Comparison of ENCODE assay signal across 8 cellular contexts in genomic region chr13:77697208-77698103, GRCh38. TPM values are rescaled to one million over a fixed set of nuclear protein-coding genes. Genes with fewer than 3 reads are reported as not detected.
DNase-seq lines count a peak whose midpoint lies in the region; ATAC-seq and TF ChIP-seq lines count a peak whose summit lies in the region.

Gene SLAIN1 (plus strand): TSS chr13:77697687. CDS start chr13:77697914, 227 bp downstream.

- peak within 1 kb of the TSS; percentile 95 for H2AFZ ChIP-seq in neural progenitor cell (replicated peaks)

- H3K36me3 ChIP-seq in neural progenitor cell (peaks cover 3% of the 10 kb centered on the region), subcutaneous abdominal adipose tissue (ENCODE audit: control insufficient read depth in 5 of 5, insufficient read depth in 5 of 5, low read length in 5 of 5) (no peaks in the 10 kb centered on the region)

- intact Hi-C loops in activated T-helper 1 cell treated with anti-CD3 and anti-CD28 coated beads, Interleukin-12 subunit alpha, Interleukin-12 subunit beta, Interleukin-2, Interleukin-4 antibody, amounts not matched to agents 30 ng/mL and 10 ng/mL and 1 ng/mL, durations not matched to agents 14 hours and 24 hours and 36 hours (cut with micrococcal nuclease), result loop anchor here (1.0 to 5.0 kb wide), 7 partner anchors 18 to 960 kb away; partner anchors contain the start of genes FBXL3, MYCBP2 and OBI1

- H3K4me1 ChIP-seq in foreskin keratinocyte (peaks cover 8% of the 10 kb centered on the region), neural progenitor cell (peaks cover 36% of the 10 kb centered on the region), subcutaneous abdominal adipose tissue (ENCODE audit: control insufficient read depth in 5 of 5, insufficient read depth in 5 of 5, low read length in 5 of 5) (peaks cover 0 to 18% (median 17%) of the 10 kb centered on the region in 5 donors)

- H3K9me3 Mint-ChIP-seq in activated T-helper 1 cell treated with anti-CD3 and anti-CD28 coated beads, Interleukin-12 subunit alpha, Interleukin-12 subunit beta, Interleukin-2, Interleukin-4 antibody, amounts not matched to agents 30 ng/mL and 10 ng/mL and 1 ng/mL, durations not matched to agents 14 hours and 24 hours and 36 hours, result no peaks in the 10 kb centered on the region
- peaks cover 6% of the 10 kb centered on the region for H3K9me3 Mint-ChIP-seq in neural progenitor cell

- peaks cover 14% of the 10 kb centered on the region for H3F3A ChIP-seq in neural progenitor cell (ENCODE audit: low read depth)

- H4K20me1 ChIP-seq in neural progenitor cell (ENCODE audit: low read depth), result peaks cover 37% of the 10 kb centered on the region

- peak; percentile 65 for DNase-seq in DMS 273 treated with DMSO at 0.1 percent for 48 hours (lab: John Stamatoyannopoulos, UW)
- DNase-seq in KG1 (lab: John Stamatoyannopoulos, UW), result peak; percentile 44
- DNase-seq in RPMI7951 (ENCODE audit: low read depth), result peak; percentile 3
- peak; percentile 71 for DNase-seq in activated T-helper 1 cell treated with anti-CD3 and anti-CD28 coated beads, Interleukin-12 subunit alpha, Interleukin-12 subunit beta, Interleukin-2, Interleukin-4 antibody, amounts not matched to agents 30 ng/mL and 10 ng/mL and 1 ng/mL, durations not matched to agents 14 hours and 24 hours and 36 hours (ENCODE audit: low spot score)
- no peak for DNase-seq in foreskin keratinocyte
- peak; percentile 95 for DNase-seq in neural progenitor cell (ENCODE audit: low spot score)

- peak within 1 kb of the TSS; percentile 47 for H3K27ac Mint-ChIP-seq in activated T-helper 1 cell treated with anti-CD3 and anti-CD28 coated beads, Interleukin-12 subunit alpha, Interleukin-12 subunit beta, Interleukin-2, Interleukin-4 antibody, amounts not matched to agents 30 ng/mL and 10 ng/mL and 1 ng/mL, durations not matched to agents 14 hours and 24 hours and 36 hours
- H3K27ac Mint-ChIP-seq in neural progenitor cell, result peak within 1 kb of the TSS; percentile 84

- TF ChIP-seq CTCF in foreskin keratinocyte (conservative IDR thresholded peaks at IDR 0.05) (no peak), neural progenitor cell (IDR thresholded peaks at IDR 0.05) (peak; percentile 11)

- ATAC-seq in GM21528 (IDR thresholded peaks at IDR 0.05; ENCODE audit: low FRiP score, unreplicated experiment), result peak; percentile 76
- peak; percentile 79 for ATAC-seq in foreskin keratinocyte

- H3K4me3 Mint-ChIP-seq in activated T-helper 1 cell treated with anti-CD3 and anti-CD28 coated beads, Interleukin-12 subunit alpha, Interleukin-12 subunit beta, Interleukin-2, Interleukin-4 antibody, amounts not matched to agents 30 ng/mL and 10 ng/mL and 1 ng/mL, durations not matched to agents 14 hours and 24 hours and 36 hours, result peak within 1 kb of the TSS; percentile 95
- H3K4me3 Mint-ChIP-seq in neural progenitor cell, result peak within 1 kb of the TSS; percentile 100

- H3K9me3 ChIP-seq in neural progenitor cell (ENCODE audit: low read depth), result no peaks in the 10 kb centered on the region
- no peaks in the 10 kb centered on the region for H3K9me3 ChIP-seq in subcutaneous abdominal adipose tissue (ENCODE audit: control insufficient read depth in 5 of 5, low read length in 5 of 5)

- H3K4me3 ChIP-seq in neural progenitor cell, result peak within 1 kb of the TSS; percentile 83
- peak within 1 kb of the TSS; percentile 73 to 95 (median 85) for H3K4me3 ChIP-seq in subcutaneous abdominal adipose tissue (ENCODE audit: low read depth in 1 of 5, low read length in 5 of 5)

- no peak within 1 kb of the TSS for H3K27ac ChIP-seq in foreskin keratinocyte
- peak within 1 kb of the TSS; percentile 21 for H3K27ac ChIP-seq in neural progenitor cell
- no peak within 1 kb of the TSS for H3K27ac ChIP-seq in subcutaneous abdominal adipose tissue (ENCODE audit: low read depth, low read length)

- H3K79me2 ChIP-seq in neural progenitor cell (ENCODE audit: low read depth), result peaks cover 42% of the 10 kb centered on the region

- H3K27me3 ChIP-seq in foreskin keratinocyte (peaks cover 89% of the 10 kb centered on the region), neural progenitor cell (peaks cover 9% of the 10 kb centered on the region), subcutaneous abdominal adipose tissue (ENCODE audit: control insufficient read depth in 5 of 5, insufficient read depth in 4 of 5, low read length in 5 of 5) (no peaks in the 10 kb centered on the region)

- H3K9ac ChIP-seq in neural progenitor cell (peak within 1 kb of the TSS; percentile 17), subcutaneous abdominal adipose tissue (ENCODE audit: low read length in 5 of 5) (peak within 1 kb of the TSS in 2 of 5 donors; percentile 62 to 64)

- H3K4me2 ChIP-seq in neural progenitor cell, result peak within 1 kb of the TSS; percentile 82

- H3K27me3 Mint-ChIP-seq in activated T-helper 1 cell treated with anti-CD3 and anti-CD28 coated beads, Interleukin-12 subunit alpha, Interleukin-12 subunit beta, Interleukin-2, Interleukin-4 antibody, amounts not matched to agents 30 ng/mL and 10 ng/mL and 1 ng/mL, durations not matched to agents 14 hours and 24 hours and 36 hours (ENCODE audit: insufficient read depth), result peaks cover 26% of the 10 kb centered on the region
- H3K27me3 Mint-ChIP-seq in neural progenitor cell (ENCODE audit: insufficient read depth, low read depth), result peaks cover 11% of the 10 kb centered on the region

- peaks cover 38% of the 10 kb centered on the region for H3K4me1 Mint-ChIP-seq in activated T-helper 1 cell treated with anti-CD3 and anti-CD28 coated beads, Interleukin-12 subunit alpha, Interleukin-12 subunit beta, Interleukin-2, Interleukin-4 antibody, amounts not matched to agents 30 ng/mL and 10 ng/mL and 1 ng/mL, durations not matched to agents 14 hours and 24 hours and 36 hours (ENCODE audit: low read depth)
- peaks cover 53% of the 10 kb centered on the region for H3K4me1 Mint-ChIP-seq in neural progenitor cell

- H3K36me3 Mint-ChIP-seq in activated T-helper 1 cell treated with anti-CD3 and anti-CD28 coated beads, Interleukin-12 subunit alpha, Interleukin-12 subunit beta, Interleukin-2, Interleukin-4 antibody, amounts not matched to agents 30 ng/mL and 10 ng/mL and 1 ng/mL, durations not matched to agents 14 hours and 24 hours and 36 hours (ENCODE audit: low read depth), result no peaks in the 10 kb centered on the region
- peaks cover 8% of the 10 kb centered on the region for H3K36me3 Mint-ChIP-seq in neural progenitor cell

RNA-seq across cellular contexts. Expression of gene SLAIN1, which starts in this region (rescaled TPM):
- not detected in 2 replicates for total RNA-seq in RPMI7951 (2014; rRNA removed; shearing (Covaris generic))
- 36.3 and 43.3 TPM in 2 replicates for total RNA-seq in activated T-helper 1 cell treated with anti-CD3 and anti-CD28 coated beads, Interleukin-12 subunit alpha, Interleukin-12 subunit beta, Interleukin-2, Interleukin-4 antibody, amounts not matched to agents 30 ng/mL and 10 ng/mL and 1 ng/mL, durations not matched to agents 14 hours and 24 hours and 36 hours
- total RNA-seq in foreskin keratinocyte (not detected in 2 replicates), neural progenitor cell (ENCODE audit: low replicate concordance) (72.8 and 87.2 TPM in 2 replicates)
- polyA plus RNA-seq in foreskin keratinocyte, result not detected in 2 replicates

Comparison
In these comparisons a context has a peak if more than half of its experiments do, and no peak if none do; other contexts are left out.
1. RNA of gene SLAIN1 (total RNA-seq): 72.8 to 87.2 TPM in neural progenitor cell and 36.3 to 43.3 TPM in activated T-helper 1 cell treated with anti-CD3 and anti-CD28 coated beads, Interleukin-12 subunit alpha, Interleukin-12 subunit beta, Interleukin-2, Interleukin-4 antibody, amounts not matched to agents 30 ng/mL and 10 ng/mL and 1 ng/mL, durations not matched to agents 14 hours and 24 hours and 36 hours; not detected in foreskin keratinocyte and not detected in RPMI7951; every median in the first group is over 10 times any median in the second.
2. Peak in DNase-seq in RPMI7951; RNA of the gene not detected or under 1 TPM.
3. Peak in ATAC-seq in foreskin keratinocyte; RNA of the gene not detected or under 1 TPM.
4. DNase-seq: peak in DMS 273 treated with DMSO at 0.1 percent for 48 hours (single experiment), KG1 (single experiment), activated T-helper 1 cell treated with anti-CD3 and anti-CD28 coated beads, Interleukin-12 subunit alpha, Interleukin-12 subunit beta, Interleukin-2, Interleukin-4 antibody, amounts not matched to agents 30 ng/mL and 10 ng/mL and 1 ng/mL, durations not matched to agents 14 hours and 24 hours and 36 hours (single experiment) and neural progenitor cell (single experiment); none in foreskin keratinocyte (0 of 2).